In the genomic region with DNA sequence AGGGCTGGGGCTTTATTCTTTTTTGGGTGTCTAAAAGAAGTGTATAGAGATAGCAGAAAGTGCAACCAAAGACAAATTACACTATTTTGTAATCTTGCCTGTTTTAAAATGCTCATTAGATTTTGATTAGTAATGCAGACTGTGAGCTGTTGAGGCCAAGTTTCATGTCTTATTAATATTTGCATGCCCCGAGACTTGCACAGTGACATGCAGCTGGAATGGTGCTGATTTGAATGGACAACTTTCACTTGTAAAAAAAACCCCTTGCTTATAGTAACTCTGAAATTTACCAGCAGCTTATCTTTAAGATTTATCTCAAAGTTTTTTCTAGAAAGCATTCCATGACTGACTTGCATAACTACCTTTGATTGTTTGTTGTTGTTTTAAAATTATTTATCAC, we compare ENCODE assay signal across 16 cellular contexts.
DNase-seq lines count a peak whose midpoint lies in the region; ATAC-seq and TF ChIP-seq lines count a peak whose summit lies in the region.
"Had no signal": no experiment of that assay in that cellular context is flagged by ENCODE, and none has a peak within 500 bp of the region (broad histone marks: within the 10 kb centered on the region; RNA-seq: fewer than 3 reads in every experiment).

No MANE protein-coding gene starts in this region.

- in situ Hi-C loops in GM13977 (cut with MboI; ENCODE audit: low pct_unique_long_range_greater_than_20kb, low sequenced_read_pairs, unreplicated experiment): no loop called here

- peak; percentile 1 for DNase-seq in amniotic epithelial cell (ENCODE audit: low read depth)
- no peak for DNase-seq in GM13977 (ENCODE audit: low spot score)
- DNase-seq in glomerular visceral epithelial cell (ENCODE audit: extremely low spot score): no peak
- no peak for DNase-seq in NCI-H524 treated with DMSO at 0.1 percent for 48 hours (lab: John Stamatoyannopoulos, UW)
- no peak for DNase-seq in Right ventricle myocardium inferior (ENCODE audit: missing footprints)
- DNase-seq: CD8-positive, alpha-beta T cell; COR-L47; DND-41; GDM1; GM23248; H7; IMR-90; Kasumi-1; KBM-7 had no signal

- intact Hi-C loops in Right ventricle myocardium inferior (cut with DNase I): no loop called here

- ATAC-seq in GM19395 (IDR thresholded peaks at IDR 0.05; ENCODE audit: unreplicated experiment) (peak; percentile 58), HG02852 (IDR thresholded peaks at IDR 0.05; ENCODE audit: unreplicated experiment) (peak; percentile 75), Right ventricle myocardium inferior (no peak)
- ATAC-seq: CD8-positive, alpha-beta T cell had no signal

- TF ChIP-seq CTCF in GM13977 (IDR thresholded peaks at IDR 0.05; ENCODE audit: extremely low read depth, insufficient read depth, missing control alignments): no peak
